8 cellular contexts compared by ENCODE assay signal in the genomic region with DNA sequence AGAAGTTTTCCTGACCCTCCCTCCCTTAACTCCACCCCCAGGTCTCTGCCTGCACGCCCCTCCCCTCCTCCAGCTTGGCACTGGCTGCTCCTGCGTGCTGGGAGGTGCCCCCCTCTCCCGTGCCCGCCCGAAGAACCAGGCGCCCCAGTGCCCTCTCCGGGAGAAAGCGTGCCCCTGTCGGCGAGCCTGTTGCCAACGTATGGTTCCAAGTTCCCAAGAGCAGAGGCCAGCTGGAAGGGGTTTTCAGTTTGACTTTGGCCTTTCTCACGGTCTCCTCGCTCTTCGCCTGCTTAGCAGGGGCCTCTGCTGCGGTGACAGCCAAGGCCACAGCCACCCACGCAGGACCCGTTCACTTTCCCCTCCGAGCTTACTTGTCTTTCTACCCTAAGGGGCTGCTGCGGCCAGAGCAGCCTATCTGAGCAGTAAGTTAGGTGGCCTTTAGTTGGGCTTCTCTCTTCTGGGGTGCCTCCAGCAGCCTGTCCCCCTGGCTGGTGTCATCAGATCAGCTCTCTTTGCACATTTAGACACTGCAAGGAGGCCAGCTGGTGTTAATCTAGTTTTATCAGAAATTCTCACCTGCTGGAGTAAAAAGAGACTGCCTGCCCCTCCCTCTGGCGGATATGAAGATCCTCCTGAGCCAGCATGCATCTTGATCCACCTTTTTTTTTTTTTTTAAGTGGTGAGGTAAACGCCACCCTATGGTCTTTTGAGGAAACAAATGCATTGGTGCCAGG. TPM values are rescaled to one million over a fixed set of nuclear protein-coding genes. Genes with fewer than 3 reads are reported as not detected.
DNase-seq lines count a peak whose midpoint lies in the region; TF ChIP-seq lines count a peak whose summit lies in the region.

No MANE protein-coding gene starts in this region.

- H3K27ac ChIP-seq in ectodermal cell (ENCODE audit: insufficient read depth, low read depth, low read length, poor library complexity, severe bottlenecking) (no peak overlapping the region), testis (no peak overlapping the region)

- peaks cover 44% of the 10 kb centered on the region for H3K27me3 ChIP-seq in ectodermal cell (ENCODE audit: control insufficient read depth, insufficient read depth, low read length, poor library complexity, severe bottlenecking)
- H3K27me3 ChIP-seq in testis: no peaks in the 10 kb centered on the region

- H3K4me3 ChIP-seq in HFF-Myc (replicated peaks; ENCODE audit: low read depth, low read length) (no peak overlapping the region), ectodermal cell (ENCODE audit: insufficient read depth, low read depth, low read length) (peak overlapping the region; percentile 35), testis (peak overlapping the region in 1 of 2 donors; percentile 68)

- no peaks in the 10 kb centered on the region for H3K4me1 Mint-ChIP-seq in Calu3 (ENCODE audit: low read depth, unreplicated experiment)

- no peak for TF ChIP-seq CTCF in Calu3 (IDR thresholded peaks at IDR 0.05; ENCODE audit: unreplicated experiment)
- TF ChIP-seq CTCF in HFF-Myc (IDR thresholded peaks at IDR 0.05; ENCODE audit: low read depth, low read length, missing control alignments): peak; percentile 4
- peak in 1 of 3 experiments; percentile 1 for TF ChIP-seq CTCF in testis (IDR thresholded peaks at IDR 0.05)

- CTCF ChIA-PET in Calu3 (lab: Charles Lee): interaction anchor here (1.1 to 1.4 kb wide), 3 partner anchors 23 to 125 kb away, joined by 3 to 4 read pairs (median 3); no protein-coding TSS in a partner anchor

- peaks cover 80% of the 10 kb centered on the region for H3K27me3 Mint-ChIP-seq in Calu3 (ENCODE audit: unreplicated experiment)

- 7% methylated on average over 21 of the region's 21 CpGs for WGBS in ectodermal cell, 2 experiments
- WGBS in testis, 2 donors: 5 to 10% methylated on average over 11 to 21 of the region's 21 CpGs

- no peaks in the 10 kb centered on the region for H3K9me3 ChIP-seq in ectodermal cell (ENCODE audit: control insufficient read depth, low read length)
- no peaks in the 10 kb centered on the region for H3K9me3 ChIP-seq in testis

- H3K27ac Mint-ChIP-seq in Calu3 (ENCODE audit: unreplicated experiment): no peak overlapping the region

- BruUV-seq in Calu3 (replicated peaks; lab: Mats Ljungman, UMichigan): no TSS peak

- H3K4me3 Mint-ChIP-seq in Calu3 (ENCODE audit: low read depth, unreplicated experiment): peak overlapping the region; percentile 51

- peaks cover 3% of the 10 kb centered on the region for H3K36me3 Mint-ChIP-seq in Calu3 (ENCODE audit: insufficient read depth, unreplicated experiment)

- no peaks in the 10 kb centered on the region for H3K9me3 Mint-ChIP-seq in Calu3 (ENCODE audit: low read depth, unreplicated experiment)

- H3K36me3 ChIP-seq in ectodermal cell (ENCODE audit: control insufficient read depth, insufficient read depth, low read length) (no peaks in the 10 kb centered on the region), testis (ENCODE audit: low read depth, missing control alignments) (no peaks in the 10 kb centered on the region)

- intact Hi-C loops in Calu3 (cut with micrococcal nuclease; ENCODE audit: unreplicated experiment) (loop anchor here (5.0 kb wide), 1 partner anchor 128 kb away; no protein-coding TSS in a partner anchor), testis (cut with DNase I; ENCODE audit: low total_unique reads) (no loop called here)

- in situ Hi-C loops in SK-MEL-5 (cut with HindIII; ENCODE audit: low pct_unique_long_range_greater_than_20kb, low sequenced_read_pairs): loop anchor here (25.0 kb wide), 1 partner anchor 113 kb away; no protein-coding TSS in a partner anchor

- peaks cover 5% of the 10 kb centered on the region for H3K4me1 ChIP-seq in ectodermal cell (ENCODE audit: control insufficient read depth, insufficient read depth, low read length)
- H3K4me1 ChIP-seq in testis: peaks cover 27% of the 10 kb centered on the region

- TF ChIP-seq POLR2A in testis (IDR thresholded peaks at IDR 0.05): no peak

- DNase-seq in Calu3: peak; percentile 45
- no peak for DNase-seq in HFF-Myc (ENCODE audit: extremely low read depth, low read depth)
- DNase-seq in SK-MEL-5 (ENCODE audit: low read depth, low spot score): peak; percentile 40
- peak; percentile 85 for DNase-seq in mesenteric fat pad (ENCODE audit: low spot score)
- peak; percentile 64 for DNase-seq in testis
- DNase-seq in GM19240 (ENCODE audit: insufficient read length, low spot score): no peak
- DNase-seq in KG1 (lab: John Stamatoyannopoulos, UW): no peak

RNA-seq across cellular contexts. Expression of a gene that starts 1.5 kb away (rescaled TPM):
- total RNA-seq in Calu3 (2022) (not detected in 2 replicates), mesenteric fat pad (1.8 TPM), testis (1 to 10 TPM; 2.5 to 3.7 TPM)
- 0.27 and 0.32 TPM in 2 replicates for total RNA-seq in SK-MEL-5 (2014; rRNA removed; shearing (Covaris generic))
- polyA plus RNA-seq in SK-MEL-5 (2015; cell fraction: cytosol; rRNA removed): 0.30 and 0.32 TPM in 2 replicates
- 0.99 and 1.5 TPM in 2 replicates for polyA plus RNA-seq in SK-MEL-5 (2015; cell fraction: nucleus; rRNA removed)
- polyA plus RNA-seq in ectodermal cell (2013, experiment 1 of 4): 2.0 TPM
- polyA plus RNA-seq in ectodermal cell (2013, experiment 2 of 4): 1.1 TPM
- polyA plus RNA-seq in ectodermal cell (2013, experiment 3 of 4): 0.59 TPM
- polyA plus RNA-seq in ectodermal cell (2013, experiment 4 of 4): 0.57 TPM
- 4.5 TPM for polyA plus RNA-seq in testis (ENCODE audit: insufficient read depth, low read depth, low replicate concordance)

Comparison
In these comparisons a context has a peak if more than half of its experiments do, and no peak if none do; other contexts are left out.
1. DNase-seq: peak in Calu3 (single experiment), SK-MEL-5 (single experiment), mesenteric fat pad (single experiment) and testis (single experiment); none in HFF-Myc (single experiment), GM19240 (single experiment) and KG1 (single experiment).